Comparison of ENCODE assay signal across 4 cellular contexts in genomic region chr21:40340357-40340756, GRCh38.
"Had no signal": no experiment of that assay in that cellular context is flagged by ENCODE, and none has a peak within 500 bp of the region (broad histone marks: within the 10 kb centered on the region; RNA-seq: fewer than 3 reads in every experiment).

No MANE protein-coding gene starts in this region.

- DNase-seq: H9, HCEC 1CT, IMR-90 had no signal

- H3K4me3 ChIP-seq: GM23338 had no signal

- H2AFZ ChIP-seq: GM23338 had no signal

- H3K4me2 ChIP-seq: GM23338 had no signal
